ENCODE assay signal across 16 cellular contexts in genomic region chr18:73189718-73190117, GRCh38.
DNase-seq lines count a peak whose midpoint lies in the region; ATAC-seq, FAIRE-seq and TF ChIP-seq lines count a peak whose summit lies in the region.
"Had no signal": no experiment of that assay in that cellular context is flagged by ENCODE, and none has a peak within 500 bp of the region (broad histone marks: within the 10 kb centered on the region; RNA-seq: fewer than 3 reads in every experiment).

No MANE protein-coding gene starts in this region.

- H4K20me1 ChIP-seq in HepG2 (ENCODE audit: insufficient read depth, low read length), result no peaks in the 10 kb centered on the region
- no peaks in the 10 kb centered on the region for H4K20me1 ChIP-seq in smooth muscle cell (ENCODE audit: low read depth)

- peak in 1 of 2 experiments; percentile 53; a peak in 1 of 4 replicates for TF ChIP-seq EP300 in HepG2 (IDR thresholded peaks at IDR 0.05; ENCODE audit: low read depth in 2 of 2, low read length in 2 of 2)
- no peak for TF ChIP-seq EP300 in HepG2 (CRISPR knock-in tag; IDR thresholded peaks at IDR 0.05; ENCODE audit: borderline replicate concordance)
- TF ChIP-seq EP300 in sigmoid colon (IDR thresholded peaks at IDR 0.05), result no peak

- peaks cover 11% of the 10 kb centered on the region; the same call in 1 of the 2 replicates for H3K4me1 ChIP-seq in HepG2 (ENCODE audit: insufficient read depth, low read length)
- H3K4me1 ChIP-seq in sigmoid colon, result no peaks in the 10 kb centered on the region
- no peaks in the 10 kb centered on the region for H3K4me1 ChIP-seq in smooth muscle cell (ENCODE audit: low read depth)
- H3K4me1 ChIP-seq: A549 had no signal

- intact Hi-C loops in HepG2 (cut with micrococcal nuclease; ENCODE audit: unreplicated experiment), result no loop called here
- intact Hi-C loops in sigmoid colon (cut with DNase I), result no loop called here

- no peaks in the 10 kb centered on the region for H3F3A ChIP-seq in smooth muscle cell (ENCODE audit: low read depth)

- TF ChIP-seq POLR2A in HepG2 (IDR thresholded peaks at IDR 0.05; ENCODE audit: insufficient read depth in 1 of 2, low read depth in 2 of 2, low read length in 2 of 2) (no peak), sigmoid colon (IDR thresholded peaks at IDR 0.05) (no peak)

- no peak for TF ChIP-seq CTCF in VCaP (conservative IDR thresholded peaks at IDR 0.05)
- TF ChIP-seq CTCF in HepG2 (CRISPR knock-in tag; IDR thresholded peaks at IDR 0.05), result no peak
- TF ChIP-seq CTCF in sigmoid colon (IDR thresholded peaks at IDR 0.05), result no peak
- TF ChIP-seq CTCF in smooth muscle cell (IDR thresholded peaks at IDR 0.05; ENCODE audit: borderline replicate concordance, insufficient read depth, poor library complexity, severe bottlenecking), result no peak

- in situ Hi-C loops in HepG2 (cut with HindIII; ENCODE audit: extremely low pct_ligation_motif_present, low pct_unique_long_range_greater_than_20kb), result no loop called here

- DNase-seq in DMS53 treated with DMSO at 0.1 percent for 48 hours (lab: John Stamatoyannopoulos, UW; ENCODE audit: unreplicated experiment), result peak; percentile 85
- DNase-seq in HepG2 (ENCODE audit: low spot score), result peak; percentile 36
- DNase-seq in stimulated activated CD8-positive, alpha-beta memory T cell treated with anti-CD3 and anti-CD28 coated beads, Interleukin-4, amount 100 ng/mL, for 48 hours, result no peak
- no peak for DNase-seq in NCI-H146 treated with DMSO at 0.1 percent for 48 hours (lab: John Stamatoyannopoulos, UW; ENCODE audit: unreplicated experiment)
- DNase-seq in sigmoid colon, result no peak
- DNase-seq in smooth muscle cell (lab: John Stamatoyannopoulos, UW; ENCODE audit: unreplicated experiment), result no peak
- DNase-seq: AML-193; Calu3; CD8-positive, alpha-beta T cell; H9; KG1 had no signal

- H3K9ac ChIP-seq in HepG2 (ENCODE audit: insufficient read depth, low read depth, low read length) (no peak overlapping the region), smooth muscle cell (ENCODE audit: low read depth) (no peak overlapping the region)

- BruUV-seq in HepG2 (replicated peaks; lab: Mats Ljungman, UMichigan), result no TSS peak

- H3K79me2 ChIP-seq in HepG2 (ENCODE audit: insufficient read depth, low read length), result no peaks in the 10 kb centered on the region
- no peaks in the 10 kb centered on the region for H3K79me2 ChIP-seq in smooth muscle cell (ENCODE audit: low read depth)

- H3K36me3 ChIP-seq in HepG2 (replicated peaks in 1 of 2; ENCODE audit: control insufficient read depth in 1 of 2, insufficient read depth in 2 of 2, low read length in 2 of 2), result no peaks in the 10 kb centered on the region
- H3K36me3 ChIP-seq in sigmoid colon, result no peaks in the 10 kb centered on the region
- no peaks in the 10 kb centered on the region for H3K36me3 ChIP-seq in smooth muscle cell (ENCODE audit: low read depth)

- no peak overlapping the region for H3K4me2 ChIP-seq in HepG2 (ENCODE audit: low read depth, low read length)
- H3K4me2 ChIP-seq in smooth muscle cell, result no peak overlapping the region
- H3K4me2 ChIP-seq: A549 had no signal

- WGBS in HepG2 (ENCODE audit: low lambda C conversion rate), result 0% methylated on average over 3 of the region's 3 CpGs
- 44 to 68% methylated on average over 3 of the region's 3 CpGs for WGBS in sigmoid colon, 2 donors
- WGBS in smooth muscle cell (ENCODE audit: low lambda C conversion rate), result 89% methylated on average over 3 of the region's 3 CpGs

- ATAC-seq in HepG2, result peak; percentile 65; the same call in 2 of the 3 replicates
- ATAC-seq: A549; CD8-positive, alpha-beta T cell had no signal

- TF ChIP-seq RAD21 in HepG2 (CRISPR knock-in tag; IDR thresholded peaks at IDR 0.05), result no peak

- CTCF ChIA-PET in HepG2 (lab: Yijun Ruan, JAX; ENCODE audit: low intra/inter-chr PET ratio, low total read pairs), result no interaction called here

- H3K27ac ChIP-seq in VCaP (peak overlapping the region; percentile 71), HepG2 (ENCODE audit: extremely low read length, insufficient read depth, low read length) (no peak overlapping the region), sigmoid colon (no peak overlapping the region), smooth muscle cell (ENCODE audit: low read depth) (no peak overlapping the region)
- H3K27ac ChIP-seq: A549 had no signal

- no peaks in the 10 kb centered on the region for H3K9me3 ChIP-seq in HepG2 (ENCODE audit: low read length)
- H3K9me3 ChIP-seq in sigmoid colon, result no peaks in the 10 kb centered on the region
- H3K9me3 ChIP-seq in smooth muscle cell (replicated peaks; ENCODE audit: low read depth), result no peaks in the 10 kb centered on the region
- H3K9me3 ChIP-seq: A549 had no signal

- H3K4me3 ChIP-seq in HepG2 (replicated peaks in 1 of 3; ENCODE audit: insufficient read depth in 1 of 3, low read depth in 2 of 3, low read length in 3 of 3) (no peak overlapping the region), sigmoid colon (no peak overlapping the region), smooth muscle cell (no peak overlapping the region)
- H3K4me3 ChIP-seq: A549 had no signal

- FAIRE-seq in HepG2 (lab: Jason Lieb, UNC), result no peak
- FAIRE-seq: A549, G401.6, GM12891, H1 had no signal

- POLR2A ChIA-PET in HepG2 (lab: Yijun Ruan, JAX), result no interaction called here

- H2AFZ ChIP-seq in HepG2 (ENCODE audit: low read length) (no peak overlapping the region), smooth muscle cell (ENCODE audit: low read depth) (no peak overlapping the region)

- no peaks in the 10 kb centered on the region for H3K27me3 ChIP-seq in HepG2 (ENCODE audit: control insufficient read depth in 1 of 2, insufficient read depth in 2 of 2, low read length in 2 of 2)
- H3K27me3 ChIP-seq in sigmoid colon, result no peaks in the 10 kb centered on the region
- no peaks in the 10 kb centered on the region for H3K27me3 ChIP-seq in smooth muscle cell (ENCODE audit: low read depth)

TF ChIP-seq in HepG2, 621 proteins besides CTCF, POLR2A, EP300 and RAD21 (continues in another document):
- TF ChIP-seq XBP1 (CRISPR knock-in tag; IDR thresholded peaks at IDR 0.05) (no peak), SNAI1 (CRISPR knock-in tag; IDR thresholded peaks at IDR 0.05; ENCODE audit: borderline replicate concordance) (no peak), ZNF367 (CRISPR knock-in tag; IDR thresholded peaks at IDR 0.05; ENCODE audit: borderline replicate concordance) (no peak), RELA (CRISPR knock-in tag; IDR thresholded peaks at IDR 0.05) (no peak), ARNT (IDR thresholded peaks at IDR 0.05) (no peak), ZNF496 (CRISPR knock-in tag; IDR thresholded peaks at IDR 0.05; ENCODE audit: insufficient replicate concordance) (no peak), NFIC (IDR thresholded peaks at IDR 0.05; ENCODE audit: low read length) (peak; percentile 42; the same call in 1 of the 2 replicates), FOXA3 (CRISPR knock-in tag; IDR thresholded peaks at IDR 0.05) (peak; percentile 97), KAT2B (IDR thresholded peaks at IDR 0.05; ENCODE audit: borderline replicate concordance, low read depth, low read length) (no peak), RBFOX2 (IDR thresholded peaks at IDR 0.05; ENCODE audit: low read depth, low read length) (no peak), SOX6 (IDR thresholded peaks at IDR 0.05) (no peak), SOX6 (CRISPR knock-in tag; IDR thresholded peaks at IDR 0.05) (peak; percentile 90), ZNF691 (CRISPR knock-in tag; IDR thresholded peaks at IDR 0.05; ENCODE audit: borderline replicate concordance, low read depth) (no peak), PREB (CRISPR knock-in tag; IDR thresholded peaks at IDR 0.05) (no peak), ATF6 (CRISPR knock-in tag; conservative IDR thresholded peaks at IDR 0.05) (no peak), SALL1 (CRISPR knock-in tag; IDR thresholded peaks at IDR 0.05) (no peak)

Comparison
In these comparisons a context has a peak if more than half of its experiments do, and no peak if none do; other contexts are left out.
1. DNase-seq: peak in DMS53 treated with DMSO at 0.1 percent for 48 hours (single experiment) and HepG2 (single experiment); none in stimulated activated CD8-positive, alpha-beta memory T cell treated with anti-CD3 and anti-CD28 coated beads, Interleukin-4, amount 100 ng/mL, for 48 hours (single experiment), NCI-H146 treated with DMSO at 0.1 percent for 48 hours (single experiment), sigmoid colon (single experiment) and smooth muscle cell (single experiment).